Comparison of ENCODE assay signal across 27 cellular contexts in genomic region chr16:12208341-12209035, GRCh38.
DNase-seq lines count a peak whose midpoint lies in the region; ATAC-seq, FAIRE-seq and TF ChIP-seq lines count a peak whose summit lies in the region.
"Had no signal": no experiment of that assay in that cellular context is flagged by ENCODE, and none has a peak within 500 bp of the region (broad histone marks: within the 10 kb centered on the region; RNA-seq: fewer than 3 reads in every experiment).

No MANE protein-coding gene starts in this region.

- H3K9me3 ChIP-seq in GM23248 (ENCODE audit: low read depth) (no peaks in the 10 kb centered on the region), K562 (replicated peaks; ENCODE audit: control insufficient read depth, insufficient read depth, low read depth, low read length) (no peaks in the 10 kb centered on the region), keratinocyte (ENCODE audit: control insufficient read depth, low read depth, low read length) (no peaks in the 10 kb centered on the region), upper lobe of left lung (no peaks in the 10 kb centered on the region)
- H3K9me3 ChIP-seq: ascending aorta, gastroesophageal sphincter, SK-N-SH, vagina had no signal

- dilution Hi-C loops in keratinocyte (cut with MboI; ENCODE audit: extremely low pct_ligation_motif_present, low sequenced_read_pairs): no loop called here

- H3K27me3 ChIP-seq in GM23248 (replicated peaks; ENCODE audit: insufficient read depth) (no peaks in the 10 kb centered on the region), K562 (ENCODE audit: control insufficient read depth in 2 of 2, insufficient read depth in 2 of 2, low read length in 2 of 2) (peaks cover 0 to 11% of the 10 kb centered on the region in 2 experiments; a peak in 3 of 5 replicates), keratinocyte (ENCODE audit: control insufficient read depth, extremely low read depth, insufficient read depth, low read length) (no peaks in the 10 kb centered on the region), upper lobe of left lung (no peaks in the 10 kb centered on the region)
- H3K27me3 ChIP-seq: ascending aorta, cardiac muscle cell, gastroesophageal sphincter, vagina had no signal

- BruUV-seq in K562 (replicated peaks; lab: Mats Ljungman, UMichigan): no TSS peak

- 79 to 80% methylated on average over 8 of the region's 8 CpGs for WGBS in GM23248 (ENCODE audit: low coverage in 1 of 2, low lambda C conversion rate in 2 of 2, missing lambda C conversion rate in 2 of 2), 2 experiments
- WGBS in K562 (ENCODE audit: insufficient coverage, low coverage, missing lambda C conversion rate): 19% methylated on average over 8 of the region's 8 CpGs
- 86 to 94% methylated on average over 6 to 8 of the region's 8 CpGs for WGBS in upper lobe of left lung, 2 donors

- H3K9me1 ChIP-seq in K562 (ENCODE audit: control insufficient read depth, insufficient read depth, low read length) (no peaks in the 10 kb centered on the region), keratinocyte (ENCODE audit: control insufficient read depth, extremely low read depth, insufficient read depth, low read length) (no peaks in the 10 kb centered on the region)

- no peaks in the 10 kb centered on the region for H3K9me2 ChIP-seq in GM23248 (ENCODE audit: insufficient read depth)
- H3K9me2 ChIP-seq: SK-N-SH had no signal

- TF ChIP-seq CTCF in K562 (IDR thresholded peaks at IDR 0.05 in 2 of 3, conservative IDR thresholded peaks at IDR 0.05 in 1 of 3; ENCODE audit: insufficient read depth in 2 of 3, low read depth in 1 of 3, low read length in 3 of 3) (no peak), keratinocyte (optimal IDR thresholded peaks at IDR 0.05 in 1 of 3, IDR thresholded peaks at IDR 0.05 in 1 of 3, conservative IDR thresholded peaks at IDR 0.05 in 1 of 3; ENCODE audit: extremely low read depth in 1 of 3, insufficient read depth in 2 of 3, low read length in 3 of 3) (no peak), upper lobe of left lung (IDR thresholded peaks at IDR 0.05) (no peak)

- H3K4me1 ChIP-seq in GM23248 (ENCODE audit: insufficient read depth) (peaks cover 8% of the 10 kb centered on the region; the same call in 1 of the 2 replicates), K562 (replicated peaks in 1 of 2; ENCODE audit: control insufficient read depth in 2 of 2, insufficient read depth in 2 of 2, low read length in 2 of 2) (no peaks in the 10 kb centered on the region; a peak in 2 of 5 replicates), keratinocyte (ENCODE audit: control insufficient read depth, extremely low read depth, insufficient read depth, low read length) (peaks cover 12% of the 10 kb centered on the region), upper lobe of left lung (no peaks in the 10 kb centered on the region)
- H3K4me1 ChIP-seq: ascending aorta, gastroesophageal sphincter, vagina had no signal

- H4K20me1 ChIP-seq in GM23248 (ENCODE audit: insufficient read depth) (no peaks in the 10 kb centered on the region), K562 (replicated peaks; ENCODE audit: control insufficient read depth, insufficient read depth, low read length) (peaks cover 24% of the 10 kb centered on the region), keratinocyte (ENCODE audit: control insufficient read depth, extremely low read depth, insufficient read depth, low read length) (no peaks in the 10 kb centered on the region)

- TF ChIP-seq EP300 in K562 (IDR thresholded peaks at IDR 0.05; ENCODE audit: low read length) (no peak), upper lobe of left lung (IDR thresholded peaks at IDR 0.05) (no peak)

- DNase-seq in AG08395 (ENCODE audit: low spot score) (peak; percentile 42), GM23248 (peak; percentile 43), K562 (ENCODE audit: extremely low read depth in 1 of 4, low spot score in 3 of 4) (no peak), keratinocyte (ENCODE audit: low read depth, low spot score) (peak; percentile 62), upper lobe of left lung (no peak)
- no peak for DNase-seq in stimulated activated CD4-positive, alpha-beta T cell treated with anti-CD3 and anti-CD28 coated beads, Interleukin-2, amount 100 ng/mL, for 48 hours
- no peak for DNase-seq in activated T-cell treated with anti-CD3 and anti-CD28 coated beads, Interleukin-2, amount 50 U/mL, for 48 hours
- DNase-seq: activated CD4-positive, alpha-beta T cell treated with anti-CD3 and anti-CD28 coated beads, Interleukin-2, amount 50 U/mL, for 1 hour; activated CD4-positive, CD25-positive, alpha-beta regulatory T cell; activated effector memory CD4-positive, alpha-beta T cell treated with anti-CD3 and anti-CD28 coated beads, Interleukin-2, amount 50 U/mL, for 16 hours; activated naive CD8-positive, alpha-beta T cell treated with anti-CD3 and anti-CD28 coated beads for 36 hours; activated T-cell treated with anti-CD3 and anti-CD28 coated beads, Interleukin-2, amount 50 U/mL, for 1 hour; CD8-positive, alpha-beta memory T cell; DMS153; effector CD4-positive, alpha-beta T cell; hippocampal formation; IMR-90; NCI-H1048; OCI-M1; SK-N-SH; stimulated activated naive CD4-positive, alpha-beta T cell had no signal

- H3K4me3 ChIP-seq in GM23248 (no peak overlapping the region), K562 (no peak overlapping the region), keratinocyte (ENCODE audit: control insufficient read depth in 2 of 3, extremely low read depth in 1 of 3, insufficient read depth in 2 of 3, low read depth in 1 of 3, low read length in 3 of 3) (no peak overlapping the region), upper lobe of left lung (no peak overlapping the region)
- H3K4me3 ChIP-seq: ascending aorta, cardiac muscle cell, gastroesophageal sphincter, vagina had no signal

- H3K27ac ChIP-seq in GM23248 (no peak overlapping the region), K562 (ENCODE audit: extremely low read depth, low read depth, low read length) (no peak overlapping the region), keratinocyte (ENCODE audit: control insufficient read depth, insufficient read depth, low read length) (peak overlapping the region; percentile 38), upper lobe of left lung (no peak overlapping the region)
- H3K27ac ChIP-seq: ascending aorta, cardiac muscle cell, gastroesophageal sphincter, vagina had no signal

- POLR2A ChIA-PET in K562 (lab: Yijun Ruan, JAX): interaction anchor here (1.2 to 2.2 kb wide), 2 partner anchors 14 to 18 kb away, joined by 4 to 5 read pairs; no protein-coding TSS in a partner anchor

- H3K4me2 ChIP-seq in GM23248 (ENCODE audit: unreplicated experiment): no peak overlapping the region
- H3K4me2 ChIP-seq in K562 (ENCODE audit: insufficient read depth, low read length): no peak overlapping the region
- peak overlapping the region; percentile 19 for H3K4me2 ChIP-seq in keratinocyte (ENCODE audit: control insufficient read depth, extremely low read depth, insufficient read depth, low read depth, low read length)
- H3K4me2 ChIP-seq: SK-N-SH had no signal

- H3K36me3 ChIP-seq in GM23248 (ENCODE audit: low read depth): no peaks in the 10 kb centered on the region
- no peaks in the 10 kb centered on the region for H3K36me3 ChIP-seq in K562 (ENCODE audit: control insufficient read depth, insufficient read depth, low read length)
- peaks cover 0 to 3% of the 10 kb centered on the region in 2 experiments for H3K36me3 ChIP-seq in keratinocyte (ENCODE audit: control insufficient read depth in 2 of 2, extremely low read depth in 1 of 2, insufficient read depth in 2 of 2, low read length in 2 of 2)
- no peaks in the 10 kb centered on the region for H3K36me3 ChIP-seq in upper lobe of left lung
- H3K36me3 ChIP-seq: ascending aorta, cardiac muscle cell, vagina had no signal

- intact Hi-C loops in K562 (cut with micrococcal nuclease): no loop called here

- FAIRE-seq in K562 (lab: Jason Lieb, UNC): no peak
- FAIRE-seq in keratinocyte (lab: Jason Lieb, UNC): no peak
- FAIRE-seq: colon had no signal

- no peak for TF ChIP-seq POLR2A in K562 (conservative IDR thresholded peaks at IDR 0.05)
- TF ChIP-seq POLR2A in upper lobe of left lung (IDR thresholded peaks at IDR 0.05): no peak

- CTCF ChIA-PET in K562 (lab: Yijun Ruan, JAX; ENCODE audit: low intra/inter-chr PET ratio): no interaction called here

- in situ Hi-C loops in GM23248 (cut with MboI): no loop called here
- in situ Hi-C loops in K562 (cut with MboI): no loop called here

- H2AFZ ChIP-seq in GM23248: no peak overlapping the region
- H2AFZ ChIP-seq in K562 (ENCODE audit: low read depth, low read length): no peak overlapping the region
- no peak overlapping the region for H2AFZ ChIP-seq in keratinocyte (ENCODE audit: control insufficient read depth, low read length)

- TF ChIP-seq RAD21 in K562 (CRISPR knock-in tag; conservative IDR thresholded peaks at IDR 0.05 in 1 of 2, IDR thresholded peaks at IDR 0.05 in 1 of 2): no peak

- ATAC-seq in K562: no peak
- no peak for ATAC-seq in upper lobe of left lung (ENCODE audit: low FRiP score in 2 of 2)
- ATAC-seq in HG02885 (IDR thresholded peaks at IDR 0.05; ENCODE audit: poor library complexity, unreplicated experiment): no peak
- ATAC-seq: gastroesophageal sphincter had no signal

- no peaks in the 10 kb centered on the region for H3F3A ChIP-seq in GM23248 (ENCODE audit: insufficient read depth)

- H3K79me2 ChIP-seq in GM23248 (ENCODE audit: insufficient read depth) (no peaks in the 10 kb centered on the region), K562 (ENCODE audit: control insufficient read depth, insufficient read depth, low read length) (no peaks in the 10 kb centered on the region), keratinocyte (ENCODE audit: control insufficient read depth, insufficient read depth, low read length) (no peaks in the 10 kb centered on the region)

- no peak overlapping the region for H3K9ac ChIP-seq in GM23248
- no peak overlapping the region for H3K9ac ChIP-seq in K562 (ENCODE audit: insufficient read depth in 1 of 2, low read depth in 2 of 2, low read length in 2 of 2)
- H3K9ac ChIP-seq in keratinocyte (ENCODE audit: control insufficient read depth, extremely low read depth, insufficient read depth, low read length): no peak overlapping the region
- H3K9ac ChIP-seq: SK-N-SH had no signal

TF ChIP-seq in K562, 482 proteins besides CTCF, POLR2A, EP300 and RAD21:
- TF ChIP-seq ZNF384 (IDR thresholded peaks at IDR 0.05; ENCODE audit: low read depth, low read length) (peak; percentile 51; the same call in 1 of the 2 replicates), IFI16 (CRISPR knock-in tag; IDR thresholded peaks at IDR 0.05) (no peak)

Comparison
In these comparisons a context has a peak if more than half of its experiments do, and no peak if none do; other contexts are left out.
1. DNase-seq: peak in AG08395 (single experiment), GM23248 (single experiment) and keratinocyte (single experiment); none in K562 (0 of 4), upper lobe of left lung (0 of 2), stimulated activated CD4-positive, alpha-beta T cell treated with anti-CD3 and anti-CD28 coated beads, Interleukin-2, amount 100 ng/mL, for 48 hours (0 of 2) and activated T-cell treated with anti-CD3 and anti-CD28 coated beads, Interleukin-2, amount 50 U/mL, for 48 hours (0 of 2).